Comparison of ENCODE assay signal across 10 cellular contexts in the genomic region with DNA sequence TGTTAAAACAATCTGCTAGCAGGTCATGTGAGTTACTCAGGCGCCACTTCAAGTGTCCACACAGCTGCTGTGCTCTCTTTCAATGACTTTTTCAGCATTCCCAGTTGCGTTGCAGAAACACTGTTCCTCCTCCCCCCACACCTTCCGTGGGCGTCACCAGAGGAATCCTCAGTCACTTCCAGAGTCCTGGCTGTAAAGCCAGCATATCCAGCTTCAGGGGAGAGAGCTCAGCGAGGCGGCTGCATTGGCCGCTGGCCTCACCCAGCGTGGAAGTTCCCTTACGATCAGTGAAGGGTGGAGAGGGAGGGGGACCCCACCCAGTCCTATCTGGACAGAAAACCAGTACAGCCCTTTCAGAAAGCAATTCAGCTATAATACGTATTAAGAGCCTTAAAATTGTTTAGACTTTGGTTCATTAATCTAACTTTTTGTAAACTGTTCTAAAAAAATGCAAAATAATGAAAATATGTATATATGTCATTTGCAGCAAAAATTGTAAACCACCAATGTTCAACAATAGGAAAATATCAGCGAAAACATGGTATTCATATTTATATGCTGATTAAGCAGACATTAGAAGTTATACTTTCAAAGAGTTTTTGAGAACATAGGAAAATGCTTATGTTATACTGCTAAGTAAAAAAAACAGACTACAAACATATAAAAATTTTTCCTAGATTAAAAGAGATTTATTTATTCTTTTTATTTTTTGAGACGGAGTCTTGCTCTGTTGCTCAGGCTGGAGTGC. TPM values are rescaled to one million over a fixed set of nuclear protein-coding genes. Genes with fewer than 3 reads are reported as not detected.
DNase-seq lines count a peak whose midpoint lies in the region; ATAC-seq, FAIRE-seq and TF ChIP-seq lines count a peak whose summit lies in the region.
"Had no signal": no experiment of that assay in that cellular context is flagged by ENCODE, and none has a peak within 500 bp of the region (broad histone marks: within the 10 kb centered on the region; RNA-seq: fewer than 3 reads in every experiment).

No MANE protein-coding gene starts in this region.

- H3K27me3 ChIP-seq in colonic mucosa (no peaks in the 10 kb centered on the region), neural progenitor cell (no peaks in the 10 kb centered on the region)

- H3K4me2 ChIP-seq in neural progenitor cell: no peak overlapping the region

- no peak overlapping the region for H3K4me3 Mint-ChIP-seq in neural progenitor cell
- H3K4me3 Mint-ChIP-seq in stimulated activated naive B cell treated with anti-CD40 and anti-IgM and Interleukin-4, amounts not matched to agents 10 μg/mL and 1 μg/mL and 100 μg/mL, for 72 hours: no peak overlapping the region
- H3K4me3 Mint-ChIP-seq: natural killer cell had no signal

- peaks cover 10% of the 10 kb centered on the region for H3K79me2 ChIP-seq in neural progenitor cell (ENCODE audit: low read depth)

- H3K9me3 Mint-ChIP-seq in neural progenitor cell: no peaks in the 10 kb centered on the region
- H3K9me3 Mint-ChIP-seq in stimulated activated naive B cell treated with anti-CD40 and anti-IgM and Interleukin-4, amounts not matched to agents 10 μg/mL and 1 μg/mL and 100 μg/mL, for 72 hours: no peaks in the 10 kb centered on the region
- H3K9me3 Mint-ChIP-seq: activated T-helper 2 cell treated with anti-CD3 and anti-CD28 coated beads, Interferon-gamma antibody, Interleukin-2, Interleukin-4, amounts not matched to agents 10 μg/mL and 5 μg/mL and 100 μg/mL, durations not matched to agents 14 hours and 24 hours and 36 hours; natural killer cell had no signal

- intact Hi-C loops in colonic mucosa (cut with DNase I): loop anchor here (5.0 kb wide), 1 partner anchor 37 kb away; no protein-coding TSS in a partner anchor

- H3K9me3 ChIP-seq in colonic mucosa (no peaks in the 10 kb centered on the region), neural progenitor cell (ENCODE audit: low read depth) (no peaks in the 10 kb centered on the region)

- H3K4me1 Mint-ChIP-seq in neural progenitor cell: peaks cover 17% of the 10 kb centered on the region
- peaks cover 18 to 22% of the 10 kb centered on the region in 2 donors for H3K4me1 Mint-ChIP-seq in stimulated activated naive B cell treated with anti-CD40 and anti-IgM and Interleukin-4, amounts not matched to agents 10 μg/mL and 1 μg/mL and 100 μg/mL, for 72 hours

- H3K27ac ChIP-seq in colonic mucosa (peak overlapping the region; percentile 85), neural progenitor cell (no peak overlapping the region)

- H3K9ac ChIP-seq in colonic mucosa (ENCODE audit: low read depth in 2 of 2, low read length in 2 of 2) (peak overlapping the region in 1 of 2 donors; percentile 77), neural progenitor cell (no peak overlapping the region)

- DNase-seq in EL (peak; percentile 21), NCI-H2171 treated with DMSO at 0.1 percent for 48 hours (lab: John Stamatoyannopoulos, UW) (peak; percentile 54), colonic mucosa (peak; percentile 79), neural progenitor cell (ENCODE audit: low spot score) (no peak), frontal cortex (ENCODE audit: low spot score in 2 of 2) (no peak), anterior cingulate cortex (lab: John Stamatoyannopoulos, UW) (no peak)
- DNase-seq in stimulated activated naive B cell treated with anti-CD40 and anti-IgM and Interleukin-4, amounts not matched to agents 10 μg/mL and 1 μg/mL and 100 μg/mL, for 72 hours: no peak
- DNase-seq: natural killer cell had no signal

- peak overlapping the region; percentile 57 for H3K27ac Mint-ChIP-seq in neural progenitor cell
- H3K27ac Mint-ChIP-seq in stimulated activated naive B cell treated with anti-CD40 and anti-IgM and Interleukin-4, amounts not matched to agents 10 μg/mL and 1 μg/mL and 100 μg/mL, for 72 hours: no peak overlapping the region
- H3K27ac Mint-ChIP-seq: activated T-helper 2 cell treated with anti-CD3 and anti-CD28 coated beads, Interferon-gamma antibody, Interleukin-2, Interleukin-4, amounts not matched to agents 10 μg/mL and 5 μg/mL and 100 μg/mL, durations not matched to agents 14 hours and 24 hours and 36 hours; natural killer cell had no signal

- H3K4me1 ChIP-seq in colonic mucosa (peaks cover 8% of the 10 kb centered on the region), neural progenitor cell (peaks cover 10% of the 10 kb centered on the region)

- no peaks in the 10 kb centered on the region for H3K36me3 Mint-ChIP-seq in neural progenitor cell
- H3K36me3 Mint-ChIP-seq in stimulated activated naive B cell treated with anti-CD40 and anti-IgM and Interleukin-4, amounts not matched to agents 10 μg/mL and 1 μg/mL and 100 μg/mL, for 72 hours: peaks cover 0 to 4% of the 10 kb centered on the region in 2 donors
- H3K36me3 Mint-ChIP-seq: natural killer cell had no signal

- peaks cover 2% of the 10 kb centered on the region for H3K27me3 Mint-ChIP-seq in neural progenitor cell (ENCODE audit: insufficient read depth, low read depth)
- H3K27me3 Mint-ChIP-seq in stimulated activated naive B cell treated with anti-CD40 and anti-IgM and Interleukin-4, amounts not matched to agents 10 μg/mL and 1 μg/mL and 100 μg/mL, for 72 hours: peaks cover 4 to 20% of the 10 kb centered on the region in 2 donors

- TF ChIP-seq CTCF in colonic mucosa (IDR thresholded peaks at IDR 0.05): no peak
- TF ChIP-seq CTCF in neural progenitor cell (IDR thresholded peaks at IDR 0.05): no peak

- H3K36me3 ChIP-seq in colonic mucosa: no peaks in the 10 kb centered on the region
- no peaks in the 10 kb centered on the region for H3K36me3 ChIP-seq in neural progenitor cell

- no peak for ATAC-seq in stimulated activated naive B cell treated with anti-CD40 and anti-IgM and Interleukin-4, amounts not matched to agents 10 μg/mL and 1 μg/mL and 100 μg/mL, for 72 hours (replicated peaks)
- no peak for ATAC-seq in GM21717 (IDR thresholded peaks at IDR 0.05; ENCODE audit: unreplicated experiment)
- ATAC-seq: natural killer cell had no signal

- H3K4me3 ChIP-seq in colonic mucosa (no peak overlapping the region), neural progenitor cell (no peak overlapping the region)

- no peak overlapping the region for H2AFZ ChIP-seq in neural progenitor cell (replicated peaks)

- H4K20me1 ChIP-seq in neural progenitor cell (ENCODE audit: low read depth): no peaks in the 10 kb centered on the region

- FAIRE-seq in frontal cortex (lab: Jason Lieb, UNC): no peak

- peaks cover 26% of the 10 kb centered on the region for H3F3A ChIP-seq in neural progenitor cell (ENCODE audit: low read depth)

RNA-seq across cellular contexts. Expression of gene ANO9, which starts 2.8 kb away (rescaled TPM):
- total RNA-seq in colonic mucosa (100 to 1,000 TPM; 121 to 129 TPM), neural progenitor cell (ENCODE audit: low replicate concordance) (1.3 and 4.7 TPM in 2 replicates), frontal cortex (not detected)

RNA-seq across cellular contexts. Expression of gene PTDSS2, which starts 5.5 kb away (rescaled TPM):
- total RNA-seq in colonic mucosa (10 to 100 TPM; 20.6 to 27.6 TPM), neural progenitor cell (ENCODE audit: low replicate concordance) (24.7 and 44.2 TPM in 2 replicates), frontal cortex (21.6 TPM)

RNA-seq across cellular contexts. Expression of gene SIGIRR, which starts 29.8 kb away (rescaled TPM):
- total RNA-seq in colonic mucosa: 100 to 1,000 TPM in 1 of 2 donors, 10 to 100 TPM in 1; 91.4 to 177 TPM
- total RNA-seq in neural progenitor cell (ENCODE audit: low replicate concordance): 5.4 and 8.4 TPM in 2 replicates
- total RNA-seq in frontal cortex: 7.3 TPM

RNA-seq across cellular contexts. Expression of gene PKP3, which starts 50.6 kb away (rescaled TPM):
- total RNA-seq in colonic mucosa: 100 to 1,000 TPM; 167 to 247 TPM
- 6.5 and 8.5 TPM in 2 replicates for total RNA-seq in neural progenitor cell (ENCODE audit: low replicate concordance)
- not detected for total RNA-seq in frontal cortex
- total RNA-seq: activated T-helper 2 cell treated with anti-CD3 and anti-CD28 coated beads, Interferon-gamma antibody, Interleukin-2, Interleukin-4, amounts not matched to agents 10 μg/mL and 5 μg/mL and 100 μg/mL, durations not matched to agents 14 hours and 24 hours and 36 hours had no signal

Comparison
In these comparisons a context has a peak if more than half of its experiments do, and no peak if none do; other contexts are left out.
1. DNase-seq: peak in EL (single experiment), NCI-H2171 treated with DMSO at 0.1 percent for 48 hours (single experiment) and colonic mucosa (single experiment); none in neural progenitor cell (single experiment), stimulated activated naive B cell treated with anti-CD40 and anti-IgM and Interleukin-4, amounts not matched to agents 10 μg/mL and 1 μg/mL and 100 μg/mL, for 72 hours (single experiment), frontal cortex (0 of 2) and anterior cingulate cortex (0 of 58).
2. RNA of gene ANO9, which starts 2.8 kb away (total RNA-seq): 121 to 129 TPM in colonic mucosa; 1.3 to 4.7 TPM in neural progenitor cell and not detected in frontal cortex (single experiment); every median in the first group is over 10 times any median in the second.